24 cellular contexts compared by ENCODE assay signal in genomic region chr20:47160992-47161391, GRCh38.
"Had no signal": no experiment of that assay in that cellular context is flagged by ENCODE, and none has a peak within 500 bp of the region (broad histone marks: within the 10 kb centered on the region; RNA-seq: fewer than 3 reads in every experiment).

No MANE protein-coding gene starts in this region.

- H3K4me3 ChIP-seq: coronary artery, dorsolateral prefrontal cortex, esophagus squamous epithelium, gastrocnemius medialis, heart right ventricle, left lung, lung had no signal

- DNase-seq: dermis blood vessel endothelial cell; dorsolateral prefrontal cortex; effector CD4-positive, alpha-beta T cell; effector memory CD4-positive, alpha-beta T cell; erythroblast; esophagus squamous epithelium; foreskin fibroblast; foreskin melanocyte; gastrocnemius medialis; glutamatergic neuron; head of caudate nucleus; heart right ventricle; hippocampal formation; left cardiac atrium; left lung; left ventricle myocardium superior; mammary epithelial cell; mesendoderm; midbrain had no signal

- H3K9me3 Mint-ChIP-seq: memory B cell had no signal

- H3K27me3 ChIP-seq: dorsolateral prefrontal cortex, esophagus squamous epithelium, heart right ventricle had no signal

- H3K27ac ChIP-seq: coronary artery, dorsolateral prefrontal cortex, epithelial cell of prostate, esophagus squamous epithelium, gastrocnemius medialis, heart right ventricle, left lung had no signal

- H3K4me1 ChIP-seq: esophagus squamous epithelium, gastrocnemius medialis, heart right ventricle, left lung had no signal

- H3K27ac Mint-ChIP-seq: memory B cell had no signal

- H3K4me3 Mint-ChIP-seq: memory B cell had no signal

- H3K36me3 ChIP-seq: gastrocnemius medialis, heart right ventricle, left lung had no signal

- H3K4me1 Mint-ChIP-seq: memory B cell had no signal

- H3K9me3 ChIP-seq: esophagus squamous epithelium, gastrocnemius medialis, heart right ventricle, left lung had no signal

- ATAC-seq: esophagus mucosa, gastrocnemius medialis, heart right ventricle, left cardiac atrium, left lung, left ventricle myocardium superior had no signal
